10 cellular contexts compared by ENCODE assay signal in genomic region chr13:42038661-42039456, GRCh38. TPM values are rescaled to one million over a fixed set of nuclear protein-coding genes. Genes with fewer than 3 reads are reported as not detected.
DNase-seq lines count a peak whose midpoint lies in the region; ATAC-seq and TF ChIP-seq lines count a peak whose summit lies in the region.
"Had no signal": no experiment of that assay in that cellular context is flagged by ENCODE, and none has a peak within 500 bp of the region (broad histone marks: within the 10 kb centered on the region; RNA-seq: fewer than 3 reads in every experiment).

No MANE protein-coding gene starts in this region.

- H3K9me3 ChIP-seq in DOHH2 (ENCODE audit: control insufficient read depth, insufficient read depth, low read length): 0 out of 2 replicates have a peak, but pooled peaks cover 4% of the 10 kb centered on the region
- no peaks in the 10 kb centered on the region for H3K9me3 ChIP-seq in esophagus muscularis mucosa

- no peak for TF ChIP-seq POLR2A in esophagus muscularis mucosa (IDR thresholded peaks at IDR 0.05; ENCODE audit: low read depth)

- peaks cover 28% of the 10 kb centered on the region for H3K79me2 ChIP-seq in DOHH2 (ENCODE audit: control insufficient read depth, low read length)

- intact Hi-C loops in esophagus muscularis mucosa (cut with DNase I): loop anchor here (5.0 kb wide), 1 partner anchor 73 kb away; no protein-coding TSS in a partner anchor

- no peaks in the 10 kb centered on the region for H3K36me3 ChIP-seq in DOHH2 (ENCODE audit: control insufficient read depth, low read length)
- H3K36me3 ChIP-seq in esophagus muscularis mucosa: no peaks in the 10 kb centered on the region
- no peaks in the 10 kb centered on the region for H3K36me3 ChIP-seq in rectal smooth muscle tissue (ENCODE audit: control insufficient read depth, insufficient read depth, low read length)

- ATAC-seq in GM19035 (IDR thresholded peaks at IDR 0.05; ENCODE audit: unreplicated experiment) (no peak), HG02588 (IDR thresholded peaks at IDR 0.05; ENCODE audit: unreplicated experiment) (no peak)

- 0 out of 2 replicates have a peak, but pooled peaks cover 4% of the 10 kb centered on the region for H4K20me1 ChIP-seq in DOHH2 (ENCODE audit: control insufficient read depth, insufficient read depth, low read depth, low read length)

- H3K4me1 ChIP-seq in DOHH2 (ENCODE audit: control insufficient read depth, low read length) (peaks cover 21% of the 10 kb centered on the region), esophagus muscularis mucosa (peaks cover 9 to 24% (median 23%) of the 10 kb centered on the region in 4 donors), rectal smooth muscle tissue (ENCODE audit: control insufficient read depth, insufficient read depth, low read length) (no peaks in the 10 kb centered on the region)

- H3K4me3 ChIP-seq in DOHH2 (ENCODE audit: low read length) (no peak overlapping the region), esophagus muscularis mucosa (peak overlapping the region; percentile 78 to 90 (median 88)), rectal smooth muscle tissue (ENCODE audit: low read length) (peak overlapping the region; percentile 62)

- peak; percentile 63 for DNase-seq in RPMI7951 (ENCODE audit: low read depth)
- no peak for DNase-seq in esophagus muscularis mucosa (ENCODE audit: extremely low spot score)
- DNase-seq in HuH-7 (ENCODE audit: low spot score): no peak
- DNase-seq in NCI-H2029 (lab: John Stamatoyannopoulos, UW): no peak
- DNase-seq: SHP77; stimulated activated CD4-positive, alpha-beta T cell treated with anti-CD3 and anti-CD28 coated beads, Interleukin-12 subunit alpha, Interleukin-12 subunit beta, amount 100 ng/mL, for 4 hours had no signal

- TF ChIP-seq CTCF in DOHH2 (IDR thresholded peaks at IDR 0.05; ENCODE audit: low read depth, low read length, poor library complexity, severe bottlenecking): no peak
- no peak for TF ChIP-seq CTCF in esophagus muscularis mucosa (IDR thresholded peaks at IDR 0.05)

- 88% methylated on average over 19 of the region's 19 CpGs for WGBS in esophagus muscularis mucosa

- H3K9ac ChIP-seq in rectal smooth muscle tissue (ENCODE audit: low read length): no peak overlapping the region

- peak overlapping the region; percentile 86 for H3K4me2 ChIP-seq in DOHH2 (ENCODE audit: low read length)

- H3K27ac ChIP-seq in DOHH2 (ENCODE audit: low read depth, low read length): no peak overlapping the region
- H3K27ac ChIP-seq in esophagus muscularis mucosa (replicated peaks in 1 of 4): peak overlapping the region; percentile 96 to 99 (median 98)
- H3K27ac ChIP-seq in rectal smooth muscle tissue (ENCODE audit: low read depth, low read length): peak overlapping the region; percentile 94

- H3K27me3 ChIP-seq in DOHH2 (ENCODE audit: control insufficient read depth, low read length): 0 out of 2 replicates have a peak, but pooled peaks cover 5% of the 10 kb centered on the region
- H3K27me3 ChIP-seq in esophagus muscularis mucosa: no peaks in the 10 kb centered on the region
- H3K27me3 ChIP-seq in rectal smooth muscle tissue (ENCODE audit: control insufficient read depth, insufficient read depth, low read length): no peaks in the 10 kb centered on the region

- no peaks in the 10 kb centered on the region for H3K9me2 ChIP-seq in DOHH2 (replicated peaks; ENCODE audit: control insufficient read depth, low read length)

- H3F3A ChIP-seq in DOHH2 (ENCODE audit: control insufficient read depth, insufficient read depth): 0 out of 2 replicates have a peak, but pooled peaks cover 3% of the 10 kb centered on the region

- TF ChIP-seq EP300 in esophagus muscularis mucosa (IDR thresholded peaks at IDR 0.05): no peak

RNA-seq across cellular contexts. Expression of gene DGKH, which starts 9.6 kb away (rescaled TPM):
- 3.6 and 4.4 TPM in 2 replicates for total RNA-seq in RPMI7951 (2014; rRNA removed; shearing (Covaris generic))
- total RNA-seq in esophagus muscularis mucosa: 10 to 100 TPM; 15.0 to 20.8 (median 17.1) TPM
